ENCODE assay signal across 10 cellular contexts in the genomic region with DNA sequence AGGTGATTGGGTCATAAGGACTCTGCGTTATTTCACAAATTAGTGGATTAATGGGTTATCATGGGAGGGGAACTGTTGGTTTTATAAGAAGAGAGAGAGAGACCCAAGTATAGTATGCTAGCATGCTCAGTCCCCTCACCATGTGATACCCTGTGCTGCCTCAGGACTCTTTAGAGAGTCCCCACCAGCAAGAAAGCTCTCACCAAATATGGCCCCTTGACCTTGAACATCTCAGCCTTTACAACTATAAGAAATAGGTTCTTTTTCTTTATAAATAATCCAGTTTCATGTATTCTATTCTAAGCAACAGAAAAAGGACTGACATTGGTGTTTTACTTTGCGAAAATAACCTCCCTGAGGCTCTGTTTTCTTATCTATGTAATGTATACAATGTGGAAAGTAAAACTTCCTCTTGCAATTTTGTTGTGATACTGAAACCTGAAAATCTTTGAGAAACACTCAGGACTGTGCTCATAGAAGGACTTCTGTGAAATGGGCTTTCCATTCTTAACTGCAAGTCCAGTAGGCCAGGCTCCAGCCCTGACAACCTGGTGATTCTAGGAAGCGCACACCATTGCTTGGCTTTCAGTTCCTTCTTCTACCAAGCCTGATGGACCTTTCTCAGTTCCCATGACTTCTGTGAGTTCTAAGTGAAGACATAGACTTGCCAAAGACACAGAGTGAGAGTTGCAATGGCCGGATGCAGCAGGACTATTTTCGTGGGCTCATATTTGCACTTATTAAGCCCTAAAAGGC. TPM values are rescaled to one million over a fixed set of nuclear protein-coding genes. Genes with fewer than 3 reads are reported as not detected.
DNase-seq lines count a peak whose midpoint lies in the region; ATAC-seq lines count a peak whose summit lies in the region.
"Had no signal": no experiment of that assay in that cellular context is flagged by ENCODE, and none has a peak within 500 bp of the region (broad histone marks: within the 10 kb centered on the region; RNA-seq: fewer than 3 reads in every experiment).

No MANE protein-coding gene starts in this region.

- 78% methylated on average over 5 of the region's 5 CpGs for WGBS in right cardiac atrium

- H3K4me3 ChIP-seq in right cardiac atrium (ENCODE audit: low read length): no peak overlapping the region
- H3K4me3 ChIP-seq: K562 had no signal

- no peaks in the 10 kb centered on the region for H3K9me3 ChIP-seq in right cardiac atrium (ENCODE audit: control insufficient read depth, low read length)

- peak in 2 of 3 donors; percentile 17 to 51 for DNase-seq in right cardiac atrium
- no peak for DNase-seq in NCI-H2081 treated with DMSO at 0.1 percent for 48 hours (lab: John Stamatoyannopoulos, UW)
- no peak for DNase-seq in activated naive CD4-positive, alpha-beta T cell treated with Interleukin-2 at 50 U/mL for 16 hours
- no peak for DNase-seq in stimulated activated naive CD4-positive, alpha-beta T cell treated with Interleukin-2 at 50 U/mL for 16 hours (lab: John Stamatoyannopoulos, UW)
- DNase-seq in HPDE6-E6E7 (ENCODE audit: extremely low spot score): no peak
- DNase-seq: amniotic stem cell had no signal

- peak; percentile 82 for ATAC-seq in GM18519 (IDR thresholded peaks at IDR 0.05; ENCODE audit: low FRiP score, unreplicated experiment)
- ATAC-seq in GM21576 (IDR thresholded peaks at IDR 0.05; ENCODE audit: unreplicated experiment): peak; percentile 90
- ATAC-seq in HG03439 (IDR thresholded peaks at IDR 0.05; ENCODE audit: unreplicated experiment): peak; percentile 90
- peak; percentile 30 to 42 for ATAC-seq in right cardiac atrium
- ATAC-seq: K562 had no signal

- H3K4me1 ChIP-seq in right cardiac atrium (ENCODE audit: control insufficient read depth, insufficient read depth, low read length): no peaks in the 10 kb centered on the region

- intact Hi-C loops in right cardiac atrium (cut with DNase I): no loop called here

- H3K27ac ChIP-seq in right cardiac atrium (ENCODE audit: low read length): no peak overlapping the region

- H3K27me3 ChIP-seq in right cardiac atrium (ENCODE audit: control insufficient read depth, insufficient read depth): no peaks in the 10 kb centered on the region

RNA-seq across cellular contexts. Expression of a gene that starts 21.9 kb away (rescaled TPM):
- total RNA-seq in right cardiac atrium: not detected
- polyA plus RNA-seq in right cardiac atrium: not detected
- total RNA-seq: K562 had no signal
- polyA plus RNA-seq: K562 had no signal

RNA-seq across cellular contexts. Expression of a gene that starts 44.4 kb away (rescaled TPM):
- 1 to 10 TPM; 2.6 to 5.4 (median 4.9) TPM for total RNA-seq in right cardiac atrium
- 1.8 TPM for polyA plus RNA-seq in right cardiac atrium

Comparison
In these comparisons a context has a peak if more than half of its experiments do, and no peak if none do; other contexts are left out.
1. ATAC-seq: peak in every context shown above with its lines; median percentile 90 in GM21576; 90 in HG03439; 82 in GM18519; 36 in right cardiac atrium.
2. DNase-seq: peak in right cardiac atrium (2 of 3); none in NCI-H2081 treated with DMSO at 0.1 percent for 48 hours (single experiment), activated naive CD4-positive, alpha-beta T cell treated with Interleukin-2 at 50 U/mL for 16 hours (single experiment), stimulated activated naive CD4-positive, alpha-beta T cell treated with Interleukin-2 at 50 U/mL for 16 hours (single experiment) and HPDE6-E6E7 (single experiment).